ENCODE assay signal across 29 cellular contexts in the genomic region with DNA sequence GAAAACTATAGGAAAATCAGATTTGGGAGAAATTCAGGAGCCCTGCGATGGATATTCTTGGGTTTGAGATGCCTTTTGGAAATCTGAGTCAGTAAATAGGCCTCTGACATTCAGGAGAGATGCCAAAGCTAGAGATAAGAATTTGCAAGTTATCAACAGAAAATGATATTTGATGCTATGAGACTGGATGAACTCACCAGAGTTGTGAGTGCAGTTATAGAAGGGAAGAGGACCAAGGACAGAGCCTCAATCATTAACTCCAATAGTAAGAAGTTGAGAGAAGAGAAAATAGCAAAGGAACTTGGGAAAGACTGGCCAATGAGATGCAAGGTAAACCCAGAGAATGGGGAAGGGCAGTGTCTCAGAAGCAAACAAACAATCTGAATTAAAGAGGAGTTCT. TPM values are rescaled to one million over a fixed set of nuclear protein-coding genes. Genes with fewer than 3 reads are reported as not detected.
DNase-seq lines count a peak whose midpoint lies in the region; ATAC-seq, FAIRE-seq and TF ChIP-seq lines count a peak whose summit lies in the region.
"Had no signal": no experiment of that assay in that cellular context is flagged by ENCODE, and none has a peak within 500 bp of the region (broad histone marks: within the 10 kb centered on the region; RNA-seq: fewer than 3 reads in every experiment).

No MANE protein-coding gene starts in this region.

- no peak for FAIRE-seq in GM12878 (lab: Jason Lieb, UNC)

- TF ChIP-seq CTCF in HEK293 (tag by site-specific recombination; IDR thresholded peaks at IDR 0.05) (no peak), GM12878 (IDR thresholded peaks at IDR 0.05 in 2 of 3, conservative IDR thresholded peaks at IDR 0.05 in 1 of 3; ENCODE audit: control insufficient read depth in 2 of 3, extremely low read depth in 1 of 3, insufficient read depth in 1 of 3, low read depth in 3 of 3, low read length in 3 of 3) (no peak), WTC11 (IDR thresholded peaks at IDR 0.05) (no peak)

- RAD21 ChIA-PET in GM12878 (lab: Charles Lee; ENCODE audit: unreplicated experiment), result no interaction called here

- TF ChIP-seq POLR2A in GM12878 (IDR thresholded peaks at IDR 0.05; ENCODE audit: low read depth, low read length), result no peak

- H3K9me3 ChIP-seq in HEK293 (ENCODE audit: control insufficient read depth, insufficient read depth, low read depth, low read length) (no peaks in the 10 kb centered on the region), GM12878 (replicated peaks; ENCODE audit: control insufficient read depth, insufficient read depth, low read length) (no peaks in the 10 kb centered on the region; the same call in 2 of the 3 replicates)
- H3K9me3 ChIP-seq: ovary, Peyer's patch, tibial nerve had no signal

- no peak for DNase-seq in activated T-cell treated with anti-CD3 and anti-CD28 coated beads, Interleukin-2, amount 50 U/mL, for 72 hours
- no peak for DNase-seq in activated T-cell treated with anti-CD3 and anti-CD28 coated beads, Interleukin-2, amount 50 U/mL, for 48 hours
- DNase-seq in GM12878 (ENCODE audit: low read depth, low spot score), result no peak
- no peak for DNase-seq in WTC11 (ENCODE audit: low spot score)
- DNase-seq in AG08396 (ENCODE audit: low spot score), result no peak
- DNase-seq: activated effector memory CD4-positive, alpha-beta T cell treated with anti-CD3 and anti-CD28 coated beads, Interleukin-2, amount 50 U/mL, for 16 hours; activated T-cell treated with anti-CD3 and anti-CD28 coated beads for 4 hours; brain microvascular endothelial cell; effector CD4-positive, alpha-beta T cell; GDM1; heart left ventricle; Kasumi-1; left colon; mammary epithelial cell; MV-4-11; NCI-H1436 treated with DMSO at 0.1 percent for 48 hours; NCI-H524 treated with DMSO at 0.1 percent for 48 hours; nephron progenitor cell; ovary; Peyer's patch; retina; SIG-M5 had no signal

- SMC1A ChIA-PET in GM12878 (lab: Charles Lee; ENCODE audit: uncharacterized antibody, unreplicated experiment), result interaction anchor here (0.7 kb wide), 1 partner anchor 402 kb away, joined by 3 read pairs; no protein-coding TSS in a partner anchor

- H3K4me1 ChIP-seq in HEK293 (ENCODE audit: control insufficient read depth, insufficient read depth, low read length), result no peaks in the 10 kb centered on the region
- H3K4me1 ChIP-seq in GM12878 (ENCODE audit: control insufficient read depth, insufficient read depth, low read length), result no peaks in the 10 kb centered on the region
- H3K4me1 ChIP-seq: BLaER1, heart left ventricle, Peyer's patch, tibial nerve had no signal

- in situ Hi-C loops in GM12878 (cut with MboI), result no loop called here

- no peak overlapping the region for H3K4me3 ChIP-seq in HEK293 (ENCODE audit: low read depth, low read length)
- H3K4me3 ChIP-seq in GM12878, result no peak overlapping the region
- H3K4me3 ChIP-seq: BLaER1, heart left ventricle, ovary, Peyer's patch, skin epidermis, tibial nerve had no signal

- WGBS in GM12878 (ENCODE audit: insufficient coverage, insufficient replicate concordance, low lambda C conversion rate, missing lambda C conversion rate), result 100% methylated on average over 1 of the region's 1 CpG

- no peaks in the 10 kb centered on the region for H3K79me2 ChIP-seq in GM12878 (ENCODE audit: control insufficient read depth, insufficient read depth, low read length)

- H3K4me1 Mint-ChIP-seq in activated T-cell treated with anti-CD3 and anti-CD28 coated beads, Interleukin-2, amount 50 U/mL, for 72 hours (ENCODE audit: low read depth), result peaks cover 24% of the 10 kb centered on the region
- peaks cover 7% of the 10 kb centered on the region for H3K4me1 Mint-ChIP-seq in stimulated activated memory B cell treated with anti-CD40 and anti-IgM and Interleukin-4, amounts not matched to agents 10 μg/mL and 1 μg/mL and 100 μg/mL, for 72 hours
- no peaks in the 10 kb centered on the region for H3K4me1 Mint-ChIP-seq in WTC11

- no peak for TF ChIP-seq RAD21 in GM12878 (IDR thresholded peaks at IDR 0.05; ENCODE audit: insufficient read depth, low read depth, low read length)

- H3K9me3 Mint-ChIP-seq in activated T-cell treated with anti-CD3 and anti-CD28 coated beads, Interleukin-2, amount 50 U/mL, for 72 hours, result peaks cover 2 to 4% of the 10 kb centered on the region in 2 donors
- peaks cover 3% of the 10 kb centered on the region for H3K9me3 Mint-ChIP-seq in stimulated activated memory B cell treated with anti-CD40 and anti-IgM and Interleukin-4, amounts not matched to agents 10 μg/mL and 1 μg/mL and 100 μg/mL, for 72 hours
- peaks cover 42% of the 10 kb centered on the region for H3K9me3 Mint-ChIP-seq in WTC11

- intact Hi-C loops in GM12878 (cut with micrococcal nuclease; ENCODE audit: unreplicated experiment), result no loop called here

- H3K4me2 ChIP-seq in GM12878 (ENCODE audit: control insufficient read depth, insufficient read depth), result no peak overlapping the region
- H3K4me2 ChIP-seq: BLaER1 had no signal

- H3K27ac ChIP-seq in HEK293 (ENCODE audit: extremely low read depth, low read depth, low read length) (no peak overlapping the region), GM12878 (ENCODE audit: control insufficient read depth, insufficient read depth) (no peak overlapping the region)
- H3K27ac ChIP-seq: BLaER1, brain microvascular endothelial cell, heart left ventricle, HL-60, ovary, Peyer's patch, skin epidermis, tibial nerve had no signal

- TF ChIP-seq EP300 in GM12878 (IDR thresholded peaks at IDR 0.05; ENCODE audit: borderline replicate concordance in 1 of 2, control insufficient read depth in 1 of 2, low read depth in 2 of 2, low read length in 2 of 2), result no peak

- peaks cover 0 to 6% of the 10 kb centered on the region in 2 donors for H3K36me3 Mint-ChIP-seq in activated T-cell treated with anti-CD3 and anti-CD28 coated beads, Interleukin-2, amount 50 U/mL, for 72 hours (ENCODE audit: insufficient read depth in 2 of 2)
- H3K36me3 Mint-ChIP-seq in stimulated activated memory B cell treated with anti-CD40 and anti-IgM and Interleukin-4, amounts not matched to agents 10 μg/mL and 1 μg/mL and 100 μg/mL, for 72 hours, result no peaks in the 10 kb centered on the region
- H3K36me3 Mint-ChIP-seq in WTC11, result peaks cover 18% of the 10 kb centered on the region

- H3K27me3 Mint-ChIP-seq in activated T-cell treated with anti-CD3 and anti-CD28 coated beads, Interleukin-2, amount 50 U/mL, for 72 hours (ENCODE audit: low read depth), result peaks cover 16% of the 10 kb centered on the region
- peaks cover 32% of the 10 kb centered on the region for H3K27me3 Mint-ChIP-seq in stimulated activated memory B cell treated with anti-CD40 and anti-IgM and Interleukin-4, amounts not matched to agents 10 μg/mL and 1 μg/mL and 100 μg/mL, for 72 hours
- no peaks in the 10 kb centered on the region for H3K27me3 Mint-ChIP-seq in WTC11 (ENCODE audit: low read depth)

- no peak overlapping the region for H2AFZ ChIP-seq in GM12878 (ENCODE audit: control insufficient read depth, low read depth, low read length)

- peak overlapping the region in 1 of 2 donors; percentile 71 for H3K4me3 Mint-ChIP-seq in activated T-cell treated with anti-CD3 and anti-CD28 coated beads, Interleukin-2, amount 50 U/mL, for 72 hours
- no peak overlapping the region for H3K4me3 Mint-ChIP-seq in stimulated activated memory B cell treated with anti-CD40 and anti-IgM and Interleukin-4, amounts not matched to agents 10 μg/mL and 1 μg/mL and 100 μg/mL, for 72 hours
- no peak overlapping the region for H3K4me3 Mint-ChIP-seq in WTC11
- H3K4me3 Mint-ChIP-seq: nephron progenitor cell had no signal

- H4K20me1 ChIP-seq in GM12878 (ENCODE audit: control insufficient read depth, insufficient read depth), result no peaks in the 10 kb centered on the region
- H4K20me1 ChIP-seq: BLaER1 had no signal

- no peaks in the 10 kb centered on the region for H3K36me3 ChIP-seq in HEK293 (ENCODE audit: control insufficient read depth in 2 of 2, insufficient read depth in 1 of 2, low read length in 2 of 2)
- no peaks in the 10 kb centered on the region for H3K36me3 ChIP-seq in GM12878 (ENCODE audit: control insufficient read depth in 2 of 2, insufficient read depth in 2 of 2, low read length in 1 of 2)
- H3K36me3 ChIP-seq: BLaER1, brain microvascular endothelial cell, heart left ventricle, ovary, Peyer's patch, tibial nerve had no signal

- H3K27me3 ChIP-seq in GM12878 (replicated peaks in 1 of 2; ENCODE audit: control insufficient read depth in 2 of 2, insufficient read depth in 2 of 2, low read length in 1 of 2), result no peaks in the 10 kb centered on the region
- H3K27me3 ChIP-seq: BLaER1, brain microvascular endothelial cell, heart left ventricle, ovary, Peyer's patch, tibial nerve had no signal

- POLR2A ChIA-PET in HEK293 (lab: Yijun Ruan, JAX) (no interaction called here), GM12878 (lab: Charles Lee) (no interaction called here), WTC11 (lab: Charles Lee) (no interaction called here)

- TSS peak; percentile 98 for BruUV-seq in GM12878 (replicated peaks; lab: Mats Ljungman, UMichigan)

- CTCF ChIA-PET in HEK293 (lab: Yijun Ruan, JAX) (no interaction called here), GM12878 (lab: Yijun Ruan, JAX) (no interaction called here), WTC11 (lab: Charles Lee) (no interaction called here)

- H3K27ac Mint-ChIP-seq in activated T-cell treated with anti-CD3 and anti-CD28 coated beads, Interleukin-2, amount 50 U/mL, for 72 hours, result peak overlapping the region; percentile 75
- peak overlapping the region; percentile 15 for H3K27ac Mint-ChIP-seq in stimulated activated memory B cell treated with anti-CD40 and anti-IgM and Interleukin-4, amounts not matched to agents 10 μg/mL and 1 μg/mL and 100 μg/mL, for 72 hours
- no peak overlapping the region for H3K27ac Mint-ChIP-seq in WTC11
- H3K27ac Mint-ChIP-seq: nephron progenitor cell had no signal

- H3K9ac ChIP-seq in GM12878 (ENCODE audit: control insufficient read depth, insufficient read depth, low read length), result no peak overlapping the region
- H3K9ac ChIP-seq: BLaER1 had no signal

- no peak for ATAC-seq in activated T-cell treated with anti-CD3 and anti-CD28 coated beads, Interleukin-2, amount 50 U/mL, for 72 hours (replicated peaks in 1 of 2)
- peak; percentile 21 for ATAC-seq in GM12878
- no peak for ATAC-seq in stimulated activated memory B cell treated with anti-CD40 and anti-IgM and Interleukin-4, amounts not matched to agents 10 μg/mL and 1 μg/mL and 100 μg/mL, for 72 hours
- no peak for ATAC-seq in WTC11
- ATAC-seq in GM18519 (IDR thresholded peaks at IDR 0.05; ENCODE audit: low FRiP score, unreplicated experiment), result no peak
- ATAC-seq: heart left ventricle, left colon had no signal

RNA-seq across cellular contexts. Expression of a gene that starts 7.9 kb away (rescaled TPM):
- total RNA-seq in activated T-cell treated with anti-CD3 and anti-CD28 coated beads, Interleukin-2, amount 50 U/mL, for 72 hours, result 10 to 100 TPM; 10.7 to 11.8 TPM
- 9.8 and 12.7 TPM in 2 replicates for total RNA-seq in GM12878 (2013; cell fraction: nucleolus; rRNA removed)
- total RNA-seq in GM12878 (2014; rRNA removed) (1.1 and 2.8 TPM in 2 replicates), GM12878 (2014; rRNA removed; fragmentation: Illumina TruSeq; extraction: Trizol) (1.3 and 1.5 TPM in 2 replicates), GM12878 (2021) (1.6 and 2.8 TPM in 2 replicates), WTC11 (2021) (35.1 to 38.1 TPM (median 36.6 TPM) in 3 replicates)
- polyA plus RNA-seq in GM12878 (2011; ENCODE audit: low read depth), result 0.77 TPM
- polyA plus RNA-seq in GM12878 (2011; rRNA removed) (21.9 and 37.1 TPM in 2 replicates), GM12878 (2014; fragmentation: Illumina TruSeq; extraction: Trizol) (2.0 and 4.5 TPM in 2 replicates), GM12878 (2014; fragmentation: Nextera tagmentation; extraction: Ambion mirVana) (under 1 TPM; 0.29 to 0.37 TPM), GM12878 (2014; rRNA removed) (0.90 and 1.0 TPM in 2 replicates), GM12878 (2016; fragmentation: Nextera tagmentation; extraction: Ambion mirVana) (1 to 10 TPM; 2.0 to 2.9 TPM)
- polyA plus RNA-seq in GM12878 (2011; cell fraction: cytosol; rRNA removed), result 15.0 and 15.2 TPM in 2 replicates
- 13.8 and 17.2 TPM in 2 replicates for polyA plus RNA-seq in GM12878 (2011; cell fraction: nucleus; rRNA removed)
- 0.72 and 1.3 TPM in 2 replicates for polyA plus RNA-seq in GM12878 (2012)
- 41.0 and 42.5 TPM in 2 replicates for polyA minus RNA-seq in GM12878 (2011; rRNA and poly(A)+ RNA removed)
- 8.3 and 10.8 TPM in 2 replicates for polyA minus RNA-seq in GM12878 (2011; cell fraction: cytosol; rRNA and poly(A)+ RNA removed)
- polyA minus RNA-seq in GM12878 (2011; cell fraction: nucleus; rRNA and poly(A)+ RNA removed), result 28.5 and 43.5 TPM in 2 replicates
